ENCODE assay signal across 18 cellular contexts in the genomic region with DNA sequence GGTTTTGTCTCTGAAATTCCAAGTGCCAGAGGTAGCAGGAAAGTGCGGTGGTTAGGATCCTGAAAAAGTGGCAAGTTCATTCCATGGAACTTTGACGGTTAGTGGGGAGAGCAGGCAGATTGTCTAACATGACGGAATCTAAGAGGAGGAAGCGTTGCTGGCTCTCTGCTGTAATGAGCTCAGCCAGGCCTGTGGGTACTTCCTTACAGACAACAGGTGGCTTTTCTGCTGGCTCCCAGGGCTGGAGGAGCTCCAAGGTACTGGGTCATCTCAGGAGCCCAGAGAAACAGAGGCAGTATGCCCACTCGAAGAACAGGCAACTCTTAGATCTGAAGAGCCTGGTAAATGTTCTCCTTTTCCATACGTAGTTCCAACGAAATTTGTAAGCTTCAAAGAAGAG. TPM values are rescaled to one million over a fixed set of nuclear protein-coding genes. Genes with fewer than 3 reads are reported as not detected.
DNase-seq lines count a peak whose midpoint lies in the region; ATAC-seq and TF ChIP-seq lines count a peak whose summit lies in the region.
"Had no signal": no experiment of that assay in that cellular context is flagged by ENCODE, and none has a peak within 500 bp of the region (broad histone marks: within the 10 kb centered on the region; RNA-seq: fewer than 3 reads in every experiment).

No MANE protein-coding gene starts in this region.

- peaks cover 4% of the 10 kb centered on the region for H3K36me3 ChIP-seq in right atrium auricular region
- H3K36me3 ChIP-seq in left ventricle myocardium inferior: peaks cover 8% of the 10 kb centered on the region
- peaks cover 0 to 15% (median 7%) of the 10 kb centered on the region in 3 donors for H3K36me3 ChIP-seq in skeletal muscle tissue (ENCODE audit: control insufficient read depth in 3 of 3, insufficient read depth in 3 of 3, low read length in 3 of 3)
- H3K36me3 ChIP-seq in upper lobe of right lung: peaks cover 7% of the 10 kb centered on the region
- H3K36me3 ChIP-seq: BE2C had no signal

- no peak for ATAC-seq in upper lobe of right lung
- ATAC-seq: A549, PC-3 had no signal

- H3K9me3 ChIP-seq in right atrium auricular region: no peaks in the 10 kb centered on the region
- no peaks in the 10 kb centered on the region for H3K9me3 ChIP-seq in left ventricle myocardium inferior (replicated peaks)
- H3K9me3 ChIP-seq in skeletal muscle tissue (ENCODE audit: control insufficient read depth in 3 of 3, low read length in 3 of 3): no peaks in the 10 kb centered on the region
- H3K9me3 ChIP-seq in upper lobe of right lung: no peaks in the 10 kb centered on the region
- H3K9me3 ChIP-seq: A549, BE2C had no signal

- H3K9ac ChIP-seq in skeletal muscle tissue (ENCODE audit: low read depth in 1 of 3, low read length in 3 of 3): peak overlapping the region; percentile 7 to 47 (median 13)

- intact Hi-C loops in left ventricle myocardium inferior (cut with micrococcal nuclease): no loop called here
- intact Hi-C loops in upper lobe of right lung (cut with DNase I): no loop called here

- H3K27ac ChIP-seq in right atrium auricular region (no peak overlapping the region), left ventricle myocardium inferior (replicated peaks) (no peak overlapping the region), skeletal muscle tissue (ENCODE audit: low read depth, low read length) (peak overlapping the region; percentile 69), upper lobe of right lung (no peak overlapping the region)
- H3K27ac ChIP-seq: A549 had no signal

- H3K4me3 ChIP-seq in right atrium auricular region (no peak overlapping the region), left ventricle myocardium inferior (no peak overlapping the region), skeletal muscle tissue (ENCODE audit: low read length in 3 of 3) (peak overlapping the region in 1 of 3 donors; percentile 21), upper lobe of right lung (no peak overlapping the region)
- H3K4me3 ChIP-seq: A549 had no signal

- peak; percentile 16 for DNase-seq in right atrium auricular region (ENCODE audit: low spot score)
- no peak for DNase-seq in left ventricle myocardium inferior
- DNase-seq in islet precursor cell: peak; percentile 23
- no peak for DNase-seq in ecto neural progenitor cell (ENCODE audit: low spot score)
- no peak for DNase-seq in central memory CD4-positive, alpha-beta T cell
- DNase-seq in upper lobe of right lung: no peak
- DNase-seq: BE2C, DMS53, GF-D8, NCI-H1105, NCI-H2029 treated with DMSO at 0.1 percent for 48 hours, NCI-H2171, NCI-H524 treated with DMSO at 0.1 percent for 48 hours, NCI-H82, PC-3, SHP77 had no signal

- H3K27me3 ChIP-seq in right atrium auricular region: no peaks in the 10 kb centered on the region
- no peaks in the 10 kb centered on the region for H3K27me3 ChIP-seq in left ventricle myocardium inferior (ENCODE audit: low read depth)
- H3K27me3 ChIP-seq in skeletal muscle tissue (ENCODE audit: control insufficient read depth in 3 of 3, insufficient read depth in 3 of 3, low read length in 3 of 3): no peaks in the 10 kb centered on the region
- no peaks in the 10 kb centered on the region for H3K27me3 ChIP-seq in upper lobe of right lung
- H3K27me3 ChIP-seq: BE2C had no signal

- TF ChIP-seq CTCF in right atrium auricular region (IDR thresholded peaks at IDR 0.05) (no peak), left ventricle myocardium inferior (IDR thresholded peaks at IDR 0.05; ENCODE audit: borderline replicate concordance) (no peak), upper lobe of right lung (IDR thresholded peaks at IDR 0.05) (no peak)

- H3K4me1 ChIP-seq in right atrium auricular region (peaks cover 0 to 18% of the 10 kb centered on the region in 2 donors), left ventricle myocardium inferior (peaks cover 29% of the 10 kb centered on the region), skeletal muscle tissue (ENCODE audit: control insufficient read depth in 3 of 3, insufficient read depth in 3 of 3, low read length in 3 of 3) (peaks cover 32 to 49% (median 36%) of the 10 kb centered on the region in 3 donors), upper lobe of right lung (peaks cover 18% of the 10 kb centered on the region)
- H3K4me1 ChIP-seq: BE2C had no signal

RNA-seq across cellular contexts. Expression of gene AIFM2, which starts 3.1 kb away (rescaled TPM):
- total RNA-seq in right atrium auricular region (10 to 100 TPM in 1 of 2 donors, 1 to 10 TPM in 1; 6.2 to 12.0 TPM), left ventricle myocardium inferior (16.8 TPM), skeletal muscle tissue (2.6 TPM), upper lobe of right lung (15.4 TPM)

RNA-seq across cellular contexts. Expression of gene TYSND1, which starts 10.8 kb away (rescaled TPM):
- total RNA-seq in right atrium auricular region (1 to 10 TPM; 4.4 to 4.9 TPM), left ventricle myocardium inferior (6.4 TPM), skeletal muscle tissue (4.7 TPM), upper lobe of right lung (12.5 TPM)

RNA-seq across cellular contexts. Expression of gene SAR1A, which starts 34.6 kb away (rescaled TPM):
- 10 to 100 TPM; 57.5 to 60.3 TPM for total RNA-seq in right atrium auricular region
- total RNA-seq in left ventricle myocardium inferior: 84.6 TPM
- total RNA-seq in skeletal muscle tissue: 205 TPM
- total RNA-seq in upper lobe of right lung: 150 TPM

Comparison
In these comparisons a context has a peak if more than half of its experiments do, and no peak if none do; other contexts are left out.
1. DNase-seq: peak in right atrium auricular region (single experiment) and islet precursor cell (single experiment); none in left ventricle myocardium inferior (single experiment), ecto neural progenitor cell (single experiment), central memory CD4-positive, alpha-beta T cell (single experiment) and upper lobe of right lung (single experiment).